1 cellular context compared by ENCODE assay signal in genomic region chr6:36884610-36885009, GRCh38.
A peak's percentile ranks its signal among the peaks of the same experiment; 100 is the strongest.
TF ChIP-seq lines count a peak whose summit lies in the region.

No MANE protein-coding gene starts in this region.

TF ChIP-seq in GM12878, 131 proteins besides CTCF, POLR2A, EP300 and RAD21:
- TF ChIP-seq, protein P1, sequence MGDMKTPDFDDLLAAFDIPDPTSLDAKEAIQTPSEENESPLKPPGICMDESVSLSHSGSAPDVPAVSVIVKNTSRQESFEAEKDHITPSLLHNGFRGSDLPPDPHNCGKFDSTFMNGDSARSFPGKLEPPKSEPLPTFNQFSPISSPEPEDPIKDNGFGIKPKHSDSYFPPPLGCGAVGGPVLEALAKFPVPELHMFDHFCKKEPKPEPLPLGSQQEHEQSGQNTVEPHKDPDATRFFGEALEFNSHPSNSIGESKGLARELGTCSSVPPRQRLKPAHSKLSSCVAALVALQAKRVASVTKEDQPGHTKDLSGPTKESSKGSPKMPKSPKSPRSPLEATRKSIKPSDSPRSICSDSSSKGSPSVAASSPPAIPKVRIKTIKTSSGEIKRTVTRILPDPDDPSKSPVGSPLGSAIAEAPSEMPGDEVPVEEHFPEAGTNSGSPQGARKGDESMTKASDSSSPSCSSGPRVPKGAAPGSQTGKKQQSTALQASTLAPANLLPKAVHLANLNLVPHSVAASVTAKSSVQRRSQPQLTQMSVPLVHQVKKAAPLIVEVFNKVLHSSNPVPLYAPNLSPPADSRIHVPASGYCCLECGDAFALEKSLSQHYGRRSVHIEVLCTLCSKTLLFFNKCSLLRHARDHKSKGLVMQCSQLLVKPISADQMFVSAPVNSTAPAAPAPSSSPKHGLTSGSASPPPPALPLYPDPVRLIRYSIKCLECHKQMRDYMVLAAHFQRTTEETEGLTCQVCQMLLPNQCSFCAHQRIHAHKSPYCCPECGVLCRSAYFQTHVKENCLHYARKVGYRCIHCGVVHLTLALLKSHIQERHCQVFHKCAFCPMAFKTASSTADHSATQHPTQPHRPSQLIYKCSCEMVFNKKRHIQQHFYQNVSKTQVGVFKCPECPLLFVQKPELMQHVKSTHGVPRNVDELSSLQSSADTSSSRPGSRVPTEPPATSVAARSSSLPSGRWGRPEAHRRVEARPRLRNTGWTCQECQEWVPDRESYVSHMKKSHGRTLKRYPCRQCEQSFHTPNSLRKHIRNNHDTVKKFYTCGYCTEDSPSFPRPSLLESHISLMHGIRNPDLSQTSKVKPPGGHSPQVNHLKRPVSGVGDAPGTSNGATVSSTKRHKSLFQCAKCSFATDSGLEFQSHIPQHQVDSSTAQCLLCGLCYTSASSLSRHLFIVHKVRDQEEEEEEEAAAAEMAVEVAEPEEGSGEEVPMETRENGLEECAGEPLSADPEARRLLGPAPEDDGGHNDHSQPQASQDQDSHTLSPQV (IDR thresholded peaks at IDR 0.05): peak; percentile 45; the same call in 1 of the 2 replicates
- TF ChIP-seq JUNB (IDR thresholded peaks at IDR 0.05): no peak
TF ChIP-seq in GM12878: peak in this region for 1.
